In the genomic region with DNA sequence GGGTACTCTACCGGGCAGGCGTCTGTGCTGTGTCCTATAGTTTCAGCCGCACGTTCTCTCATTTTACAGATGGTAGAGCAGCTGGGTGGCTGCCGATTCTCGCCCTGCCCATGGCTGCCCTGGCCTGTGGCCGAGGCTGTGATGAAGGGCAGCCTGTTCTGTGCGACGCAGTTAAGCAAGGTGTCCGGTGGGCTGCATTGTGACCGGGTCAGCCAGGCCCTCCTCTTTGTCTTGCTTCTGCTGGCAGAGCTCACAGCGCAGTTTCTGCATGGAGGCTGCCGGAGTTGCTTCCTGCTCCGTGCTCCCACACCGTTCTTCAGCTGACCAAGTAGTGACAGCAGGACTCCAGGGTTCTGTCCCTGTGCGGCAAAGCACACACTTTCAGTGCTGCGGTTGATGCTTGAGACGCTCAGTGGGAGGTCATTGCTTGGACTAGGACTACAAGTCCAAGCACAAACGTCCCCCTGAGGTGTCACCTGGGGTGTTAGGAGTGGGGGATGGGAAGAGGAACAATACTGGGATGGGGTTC, we compare ENCODE assay signal across 11 cellular contexts. TPM values are rescaled to one million over a fixed set of nuclear protein-coding genes. Genes with fewer than 3 reads are reported as not detected.
A peak's percentile ranks its signal among the peaks of the same experiment; 100 is the strongest.
DNase-seq lines count a peak whose midpoint lies in the region; FAIRE-seq and TF ChIP-seq lines count a peak whose summit lies in the region.
"Had no signal": no experiment of that assay in that cellular context is flagged by ENCODE, and none has a peak within 500 bp of the region (broad histone marks: within the 10 kb centered on the region; RNA-seq: fewer than 3 reads in every experiment).

No MANE protein-coding gene starts in this region.

- H3K36me3 ChIP-seq in astrocyte (ENCODE audit: insufficient read depth, low read length) (no peaks in the 10 kb centered on the region), liver (ENCODE audit: control insufficient read depth in 4 of 4, insufficient read depth in 3 of 4, low read depth in 1 of 4, low read length in 3 of 4) (no peaks in the 10 kb centered on the region), stomach smooth muscle (ENCODE audit: control insufficient read depth in 2 of 2, insufficient read depth in 2 of 2, low read length in 2 of 2) (no peaks in the 10 kb centered on the region)

- H3K4me1 Mint-ChIP-seq in HFFc6 (ENCODE audit: low read depth) (no peaks in the 10 kb centered on the region), astrocyte (ENCODE audit: low read depth, unreplicated experiment) (peaks cover 5% of the 10 kb centered on the region)

- H2AFZ ChIP-seq in astrocyte (ENCODE audit: low read depth, low read length) = no peak overlapping the region

- FAIRE-seq in astrocyte (lab: Jason Lieb, UNC) = no peak

- H3K9me3 Mint-ChIP-seq in HFFc6 (peaks cover 11% of the 10 kb centered on the region; the same call in 1 of the 2 replicates), astrocyte (ENCODE audit: unreplicated experiment) (no peaks in the 10 kb centered on the region)
- H3K9me3 Mint-ChIP-seq: activated B cell treated with CpG ODN at 0.5 μM for 24 hours; activated T-cell treated with anti-CD3 and anti-CD28 coated beads, Interleukin-2, amount 50 U/mL, for 72 hours; natural killer cell treated with Interleukin-12 subunit alpha and Interleukin-12 subunit beta and Interleukin-15 and Interleukin-18, amount 100 ng/mL, for 72 hours had no signal

- peaks cover 3% of the 10 kb centered on the region for H3K27me3 ChIP-seq in astrocyte (ENCODE audit: insufficient read depth, low read length)
- H3K27me3 ChIP-seq in liver (ENCODE audit: control insufficient read depth in 4 of 4, insufficient read depth in 4 of 4, low read length in 3 of 4) = no peaks in the 10 kb centered on the region
- H3K27me3 ChIP-seq in stomach smooth muscle (ENCODE audit: control insufficient read depth in 1 of 2, insufficient read depth in 2 of 2, low read length in 2 of 2) = no peaks in the 10 kb centered on the region

- TF ChIP-seq RAD21 in liver (IDR thresholded peaks at IDR 0.05) = no peak

- no peak overlapping the region for H3K9ac ChIP-seq in astrocyte (ENCODE audit: low read length)
- H3K9ac ChIP-seq in liver (ENCODE audit: low read depth in 1 of 2, low read length in 2 of 2) = no peak overlapping the region
- no peak overlapping the region for H3K9ac ChIP-seq in stomach smooth muscle (ENCODE audit: low read length in 2 of 2)

- no peaks in the 10 kb centered on the region for H3K79me2 ChIP-seq in astrocyte (ENCODE audit: insufficient read depth, low read length)

- H3K27me3 Mint-ChIP-seq in HFFc6 (ENCODE audit: insufficient read depth) = peaks cover 7% of the 10 kb centered on the region
- peaks cover 54% of the 10 kb centered on the region for H3K27me3 Mint-ChIP-seq in astrocyte (ENCODE audit: low read depth, unreplicated experiment)

- peaks cover 11% of the 10 kb centered on the region for H3K4me1 ChIP-seq in astrocyte (ENCODE audit: insufficient read depth, low read length)
- H3K4me1 ChIP-seq in liver (ENCODE audit: control insufficient read depth in 4 of 4, insufficient read depth in 4 of 4, low read length in 3 of 4) = peaks cover 27 to 74% (median 44%) of the 10 kb centered on the region in 4 donors
- peaks cover 29% of the 10 kb centered on the region for H3K4me1 ChIP-seq in stomach smooth muscle (ENCODE audit: control insufficient read depth, insufficient read depth, low read length)

- H3K36me3 Mint-ChIP-seq in HFFc6 (ENCODE audit: low read depth) = no peaks in the 10 kb centered on the region
- H3K36me3 Mint-ChIP-seq in astrocyte (ENCODE audit: low read depth, unreplicated experiment) = no peaks in the 10 kb centered on the region
- H3K36me3 Mint-ChIP-seq: natural killer cell treated with Interleukin-12 subunit alpha and Interleukin-12 subunit beta and Interleukin-15 and Interleukin-18, amount 100 ng/mL, for 72 hours had no signal

- DNase-seq in HFFc6 (no peak), astrocyte (ENCODE audit: low read depth) (no peak), HuH-7.5 (ENCODE audit: low spot score) (no peak), KG1 (lab: John Stamatoyannopoulos, UW) (no peak)
- no peak for DNase-seq in stimulated activated CD4-positive, alpha-beta T cell treated with anti-CD3 and anti-CD28 coated beads, Interleukin-15, amount 100 ng/mL, for 24 hours
- DNase-seq: activated B cell treated with CpG ODN at 0.5 μM for 24 hours; activated T-cell treated with anti-CD3 and anti-CD28 coated beads, Interleukin-2, amount 50 U/mL, for 72 hours; stimulated activated CD4-positive, alpha-beta T cell treated with anti-CD3 and anti-CD28 coated beads, Interleukin-12 subunit alpha, Interleukin-12 subunit beta, amount 100 ng/mL, for 4 hours had no signal

- H4K20me1 ChIP-seq in astrocyte (ENCODE audit: insufficient read depth, low read length) = no peaks in the 10 kb centered on the region

- no peaks in the 10 kb centered on the region for H3K9me3 ChIP-seq in astrocyte (ENCODE audit: insufficient read depth, low read depth, low read length)
- no peaks in the 10 kb centered on the region for H3K9me3 ChIP-seq in liver (ENCODE audit: control insufficient read depth in 4 of 4, low read length in 3 of 4)
- H3K9me3 ChIP-seq in stomach smooth muscle (ENCODE audit: control insufficient read depth in 2 of 2, low read length in 2 of 2) = no peaks in the 10 kb centered on the region

- no peak overlapping the region for H3K27ac Mint-ChIP-seq in HFFc6
- H3K27ac Mint-ChIP-seq in astrocyte (ENCODE audit: unreplicated experiment) = no peak overlapping the region
- H3K27ac Mint-ChIP-seq: activated B cell treated with CpG ODN at 0.5 μM for 24 hours had no signal

- peak overlapping the region; percentile 84 for H3K4me2 ChIP-seq in astrocyte (ENCODE audit: low read length)

- H3K27ac ChIP-seq in astrocyte (ENCODE audit: low read depth, low read length) (no peak overlapping the region), liver (ENCODE audit: low read depth in 1 of 2, low read length in 2 of 2) (peak overlapping the region; percentile 78 to 92), stomach smooth muscle (ENCODE audit: low read length) (peak overlapping the region; percentile 70)

- H3K4me3 ChIP-seq in astrocyte (ENCODE audit: insufficient read depth, low read depth, low read length) (no peak overlapping the region), liver (ENCODE audit: low read depth in 1 of 3, low read length in 3 of 3) (no peak overlapping the region), stomach smooth muscle (ENCODE audit: low read length in 2 of 2) (no peak overlapping the region)

- 82% methylated on average over 19 of the region's 19 CpGs for whole genome bisulfite sequencing in liver

- TF ChIP-seq CTCF in HFFc6 (IDR thresholded peaks at IDR 0.05) (no peak), astrocyte (IDR thresholded peaks at IDR 0.05; ENCODE audit: insufficient read depth, low read depth, low read length) (no peak), liver (IDR thresholded peaks at IDR 0.05; ENCODE audit: low read depth, low read length, missing input control) (no peak)

- H3K4me3 Mint-ChIP-seq in HFFc6 (0 out of 2 replicates have a peak overlapping the region, but pooled peaks have one; percentile 75), astrocyte (ENCODE audit: unreplicated experiment) (no peak overlapping the region)
- H3K4me3 Mint-ChIP-seq: activated B cell treated with CpG ODN at 0.5 μM for 24 hours; activated T-cell treated with anti-CD3 and anti-CD28 coated beads, Interleukin-2, amount 50 U/mL, for 72 hours; natural killer cell treated with Interleukin-12 subunit alpha and Interleukin-12 subunit beta and Interleukin-15 and Interleukin-18, amount 100 ng/mL, for 72 hours had no signal

TF ChIP-seq in liver, 16 proteins besides CTCF, POLR2A, EP300 and RAD21 (continues in another document):
- TF ChIP-seq TAF1 (conservative IDR thresholded peaks at IDR 0.05) = no peak
- TF ChIP-seq REST (IDR thresholded peaks at IDR 0.05) = no peak
- no peak for TF ChIP-seq FOXA2 (IDR thresholded peaks at IDR 0.05)
- no peak for TF ChIP-seq FOXA1 (IDR thresholded peaks at IDR 0.05)
- TF ChIP-seq YY1 (IDR thresholded peaks at IDR 0.05) = no peak
- no peak for TF ChIP-seq HNF4G (IDR thresholded peaks at IDR 0.05)
- TF ChIP-seq SP1 (IDR thresholded peaks at IDR 0.05) = no peak
- TF ChIP-seq JUND (IDR thresholded peaks at IDR 0.05) = no peak

RNA-seq across cellular contexts. Expression of gene GADD45G, which starts 58.0 kb away (rescaled TPM):
- total RNA-seq in HFFc6 (2021; fragmentation: NEBNext Ultra II Directional; extraction: Animal tissue kit (Norgen Biotek cat#: 25700)) = under 1 TPM in 4 of 6 experiments, not detected in 2; 0.16 to 0.38 (median 0.24) TPM
- total RNA-seq in astrocyte (3.5 and 5.2 TPM in 2 replicates), liver (10 to 100 TPM in 1 of 2 donors, 1 to 10 TPM in 1; 5.5 to 20.7 TPM)
- polyA plus RNA-seq in liver = 100 to 1,000 TPM in 1 of 2 donors, 10 to 100 TPM in 1; 66.0 to 106 TPM
